ENCODE assay signal across 11 cellular contexts in the genomic region with DNA sequence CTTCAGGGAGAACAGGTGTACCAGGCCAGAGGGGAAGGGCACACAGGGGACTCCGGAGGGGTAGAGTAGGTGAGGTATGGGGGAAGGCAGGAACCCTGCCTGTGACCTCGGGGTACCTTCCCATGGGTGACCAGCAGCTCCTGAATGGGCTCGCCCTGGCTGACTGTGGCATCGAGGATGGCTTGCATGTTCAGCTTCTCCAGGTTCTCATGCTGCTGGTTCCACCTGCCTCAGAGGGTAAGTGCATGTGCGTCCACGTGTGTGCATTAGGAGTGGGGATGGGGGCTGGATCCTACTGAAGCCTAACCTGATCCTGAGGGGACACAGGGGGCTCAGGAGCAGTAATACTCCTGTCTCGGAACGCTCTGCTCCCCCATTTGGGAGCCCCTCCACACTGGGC. TPM values are rescaled to one million over a fixed set of nuclear protein-coding genes. Genes with fewer than 3 reads are reported as not detected.
DNase-seq lines count a peak whose midpoint lies in the region; ATAC-seq and TF ChIP-seq lines count a peak whose summit lies in the region.
"Had no signal": no experiment of that assay in that cellular context is flagged by ENCODE, and none has a peak within 500 bp of the region (broad histone marks: within the 10 kb centered on the region; RNA-seq: fewer than 3 reads in every experiment).

No MANE protein-coding gene starts in this region.

- intact Hi-C loops in sigmoid colon (cut with DNase I) = loop anchor here (5.0 kb wide), 1 partner anchor 267 kb away; a partner anchor contains a TSS

- peaks cover 14% of the 10 kb centered on the region for H3K4me1 Mint-ChIP-seq in neural progenitor cell

- no peak for TF ChIP-seq POLR2A in sigmoid colon (IDR thresholded peaks at IDR 0.05)

- peaks cover 19% of the 10 kb centered on the region for H3F3A ChIP-seq in neural progenitor cell (ENCODE audit: low read depth)

- H3K27me3 Mint-ChIP-seq in neural progenitor cell (ENCODE audit: insufficient read depth, low read depth) = peaks cover 22% of the 10 kb centered on the region

- H3K9me3 Mint-ChIP-seq in neural progenitor cell = no peaks in the 10 kb centered on the region

- no peak overlapping the region for H3K27ac Mint-ChIP-seq in neural progenitor cell

- H3K4me2 ChIP-seq in KMS-11 (peak overlapping the region; percentile 9; the same call in 1 of the 2 replicates), neural progenitor cell (peak overlapping the region; percentile 92)

- POLR2A ChIA-PET in BJ (lab: Charles Lee) = no interaction called here

- H4K20me1 ChIP-seq in KMS-11 (ENCODE audit: insufficient read depth) = no peaks in the 10 kb centered on the region
- peaks cover 3% of the 10 kb centered on the region for H4K20me1 ChIP-seq in neural progenitor cell (ENCODE audit: low read depth)

- no peak for ATAC-seq in HG03039 (IDR thresholded peaks at IDR 0.05; ENCODE audit: unreplicated experiment)

- WGBS in sigmoid colon, 2 donors = 77 to 86% methylated on average over 8 of the region's 8 CpGs

- H3K36me3 Mint-ChIP-seq in neural progenitor cell = peaks cover under 1% of the 10 kb centered on the region

- H3K27me3 ChIP-seq in BJ (ENCODE audit: control insufficient read depth, insufficient read depth, low read length) (no peaks in the 10 kb centered on the region), KMS-11 (ENCODE audit: insufficient read depth, low read depth) (no peaks in the 10 kb centered on the region), endocrine pancreas (ENCODE audit: control insufficient read depth, insufficient read depth, low read length) (no peaks in the 10 kb centered on the region), neural progenitor cell (peaks cover 65% of the 10 kb centered on the region), sigmoid colon (no peaks in the 10 kb centered on the region)

- no peak overlapping the region for H3K27ac ChIP-seq in KMS-11
- H3K27ac ChIP-seq in neural progenitor cell = no peak overlapping the region
- H3K27ac ChIP-seq in sigmoid colon = peak overlapping the region in 1 of 4 donors; percentile 12

- H2AFZ ChIP-seq in KMS-11 (ENCODE audit: low read depth) (no peak overlapping the region), neural progenitor cell (replicated peaks) (no peak overlapping the region)

- H3K36me3 ChIP-seq in BJ (ENCODE audit: control insufficient read depth, insufficient read depth, low read length) (peaks cover 2% of the 10 kb centered on the region; the same call in 1 of the 2 replicates), KMS-11 (ENCODE audit: insufficient read depth) (no peaks in the 10 kb centered on the region), endocrine pancreas (ENCODE audit: control insufficient read depth, insufficient read depth, low read length) (no peaks in the 10 kb centered on the region), neural progenitor cell (no peaks in the 10 kb centered on the region), sigmoid colon (peaks cover 0 to 14% (median 9%) of the 10 kb centered on the region in 4 donors)

- H3K4me1 ChIP-seq in KMS-11 (ENCODE audit: low read depth, poor library complexity, severe bottlenecking) (peaks cover 8% of the 10 kb centered on the region), endocrine pancreas (ENCODE audit: control insufficient read depth, insufficient read depth, low read length) (no peaks in the 10 kb centered on the region), neural progenitor cell (peaks cover 13% of the 10 kb centered on the region), sigmoid colon (peaks cover 0 to 42% (median 41%) of the 10 kb centered on the region in 4 donors)

- H3K9ac ChIP-seq in KMS-11 (no peak overlapping the region), endocrine pancreas (ENCODE audit: control insufficient read depth, insufficient read depth, low read length) (peak overlapping the region; percentile 38), neural progenitor cell (no peak overlapping the region)

- peak overlapping the region; percentile 84 for H3K4me3 Mint-ChIP-seq in neural progenitor cell

- H3K79me2 ChIP-seq in KMS-11 (ENCODE audit: insufficient read depth, low read depth) (no peaks in the 10 kb centered on the region), neural progenitor cell (ENCODE audit: low read depth) (peaks cover 5% of the 10 kb centered on the region)

- no peak for DNase-seq in BJ (ENCODE audit: low read depth)
- no peak for DNase-seq in neural progenitor cell (ENCODE audit: low spot score)
- no peak for DNase-seq in hypothalamus (lab: John Stamatoyannopoulos, UW)
- DNase-seq in kidney tubule cell (ENCODE audit: low spot score) = no peak
- no peak for DNase-seq in sigmoid colon
- DNase-seq: amniotic stem cell, DND-41, NCI-H774 had no signal

- H3K9me3 ChIP-seq in endocrine pancreas (ENCODE audit: control insufficient read depth, low read length) = no peaks in the 10 kb centered on the region
- H3K9me3 ChIP-seq in neural progenitor cell (ENCODE audit: low read depth) = no peaks in the 10 kb centered on the region
- H3K9me3 ChIP-seq in sigmoid colon = no peaks in the 10 kb centered on the region

- TF ChIP-seq CTCF in BJ (IDR thresholded peaks at IDR 0.05; ENCODE audit: insufficient read depth, low read depth, low read length) (no peak), KMS-11 (conservative IDR thresholded peaks at IDR 0.05; ENCODE audit: low read depth, low read length) (no peak), neural progenitor cell (IDR thresholded peaks at IDR 0.05) (no peak), sigmoid colon (IDR thresholded peaks at IDR 0.05) (no peak)

- H3K4me3 ChIP-seq in BJ (ENCODE audit: low read depth, low read length) (peak overlapping the region; percentile 37), KMS-11 (IDR thresholded peaks at IDR 0.05; ENCODE audit: insufficient read depth, low read depth, low read length) (no peak overlapping the region), endocrine pancreas (ENCODE audit: control insufficient read depth, insufficient read depth, low read length) (no peak overlapping the region), neural progenitor cell (peak overlapping the region; percentile 56), sigmoid colon (peak overlapping the region in 2 of 4 donors; percentile 41 to 43)

- CTCF ChIA-PET in BJ (lab: Yijun Ruan, JAX) = interaction anchor here (0.9 to 7.3 kb wide), 3 partner anchors 80 to 205 kb away, joined by 3 to 98 read pairs (median 5); no protein-coding TSS in a partner anchor

- TF ChIP-seq EP300 in sigmoid colon (IDR thresholded peaks at IDR 0.05) = no peak

RNA-seq across cellular contexts. Expression of a gene that starts 0.5 kb away (rescaled TPM):
- polyA plus RNA-seq in BJ (2011; rRNA removed) (0.65 and 1.3 TPM in 2 replicates), sigmoid colon (under 1 TPM in 1 of 3 donors, not detected in 2; 0.77 TPM)
- polyA minus RNA-seq in BJ (2011; rRNA and poly(A)+ RNA removed) = 0.52 and 0.57 TPM in 2 replicates
- total RNA-seq in neural progenitor cell (ENCODE audit: low replicate concordance) (0.37 and 1.7 TPM in 2 replicates), sigmoid colon (1 to 10 TPM in 1 of 4 donors, not detected in 3; 1.2 TPM)

RNA-seq across cellular contexts. Expression of a gene that starts 4.4 kb away (rescaled TPM):
- polyA plus RNA-seq in BJ (2011; rRNA removed) (55.2 and 80.2 TPM in 2 replicates), sigmoid colon (10 to 100 TPM; 16.4 to 41.7 (median 21.0) TPM)
- 22.0 and 33.1 TPM in 2 replicates for polyA minus RNA-seq in BJ (2011; rRNA and poly(A)+ RNA removed)
- total RNA-seq in neural progenitor cell (ENCODE audit: low replicate concordance) (13.7 and 19.5 TPM in 2 replicates), sigmoid colon (10 to 100 TPM; 27.4 to 29.8 (median 28.5) TPM)

RNA-seq across cellular contexts. Expression of a gene that starts 5.6 kb away (rescaled TPM):
- polyA plus RNA-seq in BJ (2011; rRNA removed) (31.4 and 45.0 TPM in 2 replicates), sigmoid colon (10 to 100 TPM; 16.8 to 22.2 (median 18.7) TPM)
- polyA minus RNA-seq in BJ (2011; rRNA and poly(A)+ RNA removed) = 18.3 and 42.5 TPM in 2 replicates
- total RNA-seq in neural progenitor cell (ENCODE audit: low replicate concordance) (15.5 and 35.7 TPM in 2 replicates), sigmoid colon (10 to 100 TPM; 19.1 to 28.5 (median 19.2) TPM)

RNA-seq across cellular contexts. Expression of a gene that starts 5.7 kb away (rescaled TPM):
- polyA plus RNA-seq in BJ (2011; rRNA removed) (22.3 and 39.3 TPM in 2 replicates), sigmoid colon (10 to 100 TPM; 10.8 to 46.0 (median 14.8) TPM)
- polyA minus RNA-seq in BJ (2011; rRNA and poly(A)+ RNA removed) = 16.0 and 22.9 TPM in 2 replicates
- total RNA-seq in neural progenitor cell (ENCODE audit: low replicate concordance) (2.2 and 13.8 TPM in 2 replicates), sigmoid colon (10 to 100 TPM in 1 of 4 donors, 1 to 10 TPM in 3; 6.8 to 12.7 (median 8.2) TPM)

RNA-seq across cellular contexts. Expression of a gene that starts 14.3 kb away (rescaled TPM):
- 47.0 and 75.4 TPM in 2 replicates for polyA plus RNA-seq in BJ (2011; rRNA removed)
- 39.3 and 64.8 TPM in 2 replicates for polyA minus RNA-seq in BJ (2011; rRNA and poly(A)+ RNA removed)
- 6.3 and 28.0 TPM in 2 replicates for total RNA-seq in neural progenitor cell (ENCODE audit: low replicate concordance)
- total RNA-seq in sigmoid colon = 10 to 100 TPM; 40.5 to 45.7 (median 44.3) TPM
- polyA plus RNA-seq in sigmoid colon = 10 to 100 TPM in 2 of 3 donors, 1 to 10 TPM in 1; 9.5 to 37.4 (median 11.4) TPM

Comparison
In these comparisons a context has a peak if more than half of its experiments do, and no peak if none do; other contexts are left out.
1. H3K4me3 ChIP-seq: peak in BJ (single experiment) and neural progenitor cell (single experiment); none in KMS-11 (single experiment) and endocrine pancreas (single experiment).